Comparison of ENCODE assay signal across 7 cellular contexts in the genomic region with DNA sequence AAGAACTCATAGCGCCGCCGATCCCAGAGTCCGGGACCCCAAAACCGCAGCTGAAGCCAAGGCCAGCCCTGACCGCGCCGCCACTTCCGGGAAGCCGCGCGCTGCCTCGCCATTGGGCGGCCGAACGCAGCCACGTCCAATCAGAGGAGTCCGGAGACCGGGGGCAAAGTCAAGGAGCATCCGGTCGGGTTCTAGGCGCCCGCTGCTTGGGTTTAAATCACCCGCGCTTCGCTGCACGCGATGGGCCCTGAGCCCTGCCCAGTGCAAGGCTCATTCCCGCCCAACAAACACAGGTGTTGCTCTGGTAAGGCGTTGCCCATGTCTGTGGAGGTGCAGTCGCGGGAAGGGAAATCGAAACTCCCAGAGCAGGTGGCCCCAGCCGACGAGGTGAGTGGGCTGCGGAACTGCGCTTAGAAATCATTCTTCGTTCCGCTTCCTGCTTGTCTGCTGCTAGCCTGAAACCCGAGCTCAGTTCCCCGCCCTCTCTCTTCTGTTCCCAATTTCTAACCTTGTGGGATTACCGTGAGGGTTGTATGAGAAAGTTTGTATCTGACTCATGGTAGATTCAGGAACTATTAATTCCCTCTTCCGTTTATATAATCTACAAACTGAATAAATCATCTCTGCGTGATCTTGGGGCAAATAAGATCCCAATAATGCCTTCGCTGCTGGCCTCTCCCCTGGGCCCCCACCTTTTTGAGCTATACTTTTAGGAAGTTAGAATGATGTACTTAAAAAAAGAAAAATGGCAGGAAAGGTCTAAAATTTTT.
A peak's percentile ranks its signal among the peaks of the same experiment; 100 is the strongest.
DNase-seq lines count a peak whose midpoint lies in the region; ATAC-seq lines count a peak whose summit lies in the region.

A gene (minus strand): TSS at position 96 of the 770 bp plus-strand sequence. CDS start 86 bp downstream, at position 10.

- peak; percentile 20 for DNase-seq in NCI-H2081 treated with DMSO at 0.1 percent for 48 hours (lab: John Stamatoyannopoulos, UW)
- peak; percentile 100 for DNase-seq in T1000 (lab: John Stamatoyannopoulos, UW)
- peak; percentile 96 for DNase-seq in astrocyte of the hippocampus (ENCODE audit: low read depth, low spot score)
- DNase-seq in hippocampal formation (lab: John Stamatoyannopoulos, UW) = peak; percentile 82 to 90
- peak; percentile 97 for DNase-seq in retina

- ATAC-seq in GM18519 (IDR thresholded peaks at IDR 0.05; ENCODE audit: low FRiP score, unreplicated experiment) (peak; percentile 68), HG03045 (IDR thresholded peaks at IDR 0.05; ENCODE audit: unreplicated experiment) (peak; percentile 87)

Comparison
In these comparisons a context has a peak if more than half of its experiments do, and no peak if none do; other contexts are left out.
1. Peak in every context shown above with its lines: DNase-seq and ATAC-seq.
2. DNase-seq: peak in every context shown above with its lines; median percentile 100 in T1000; 97 in retina; 96 in astrocyte of the hippocampus; 86 in hippocampal formation; 20 in NCI-H2081 treated with DMSO at 0.1 percent for 48 hours.